In genomic region chr1:99005537-99005942, GRCh38 we compare ENCODE assay signal across 13 cellular contexts. TPM values are rescaled to one million over a fixed set of nuclear protein-coding genes. Genes with fewer than 3 reads are reported as not detected.
DNase-seq lines count a peak whose midpoint lies in the region; ATAC-seq and TF ChIP-seq lines count a peak whose summit lies in the region.
"Had no signal": no experiment of that assay in that cellular context is flagged by ENCODE, and none has a peak within 500 bp of the region (broad histone marks: within the 10 kb centered on the region; RNA-seq: fewer than 3 reads in every experiment).

No MANE protein-coding gene starts in this region.

- no peaks in the 10 kb centered on the region for H3K9me3 Mint-ChIP-seq in activated naive CD8-positive, alpha-beta T cell treated with anti-CD3 and anti-CD28 coated beads, Interleukin-2, amount 10 ng/mL, durations not matched to agents 7 days and 5 days
- H3K9me3 Mint-ChIP-seq in type B pancreatic cell = no peaks in the 10 kb centered on the region

- DNase-seq in left ventricle myocardium inferior = no peak
- no peak for DNase-seq in left ventricle myocardium superior
- no peak for DNase-seq in activated naive CD8-positive, alpha-beta T cell treated with anti-CD3 and anti-CD28 coated beads, Interleukin-2, amount 10 ng/mL, durations not matched to agents 7 days and 5 days
- DNase-seq in iPS-NIHi7 (ENCODE audit: extremely low spot score) = peak; percentile 34
- DNase-seq in type B pancreatic cell (ENCODE audit: extremely low spot score, unreplicated experiment) = no peak
- DNase-seq in NCI-H2107 treated with DMSO at 0.1 percent for 48 hours (lab: John Stamatoyannopoulos, UW; ENCODE audit: unreplicated experiment) = no peak
- DNase-seq in erythroblast (lab: John Stamatoyannopoulos, UW) = no peak
- no peak for DNase-seq in NCI-H187 treated with DMSO at 0.1 percent for 48 hours (lab: John Stamatoyannopoulos, UW)
- DNase-seq: NCI-H226, SIG-M5 had no signal

- H3K4me3 ChIP-seq in left ventricle myocardium inferior = peak overlapping the region; percentile 58

- H3K27ac ChIP-seq in left ventricle myocardium inferior (replicated peaks) = no peak overlapping the region

- POLR2A ChIA-PET in activated naive CD8-positive, alpha-beta T cell treated with anti-CD3 and anti-CD28 coated beads, Interleukin-2, amount 10 ng/mL, durations not matched to agents 7 days and 5 days (lab: Charles Lee) = no interaction called here

- peaks cover 49% of the 10 kb centered on the region for H3K27me3 Mint-ChIP-seq in activated naive CD8-positive, alpha-beta T cell treated with anti-CD3 and anti-CD28 coated beads, Interleukin-2, amount 10 ng/mL, durations not matched to agents 7 days and 5 days
- H3K27me3 Mint-ChIP-seq in type B pancreatic cell = peaks cover 81% of the 10 kb centered on the region

- H3K4me1 Mint-ChIP-seq in activated naive CD8-positive, alpha-beta T cell treated with anti-CD3 and anti-CD28 coated beads, Interleukin-2, amount 10 ng/mL, durations not matched to agents 7 days and 5 days = peaks cover 3% of the 10 kb centered on the region
- peaks cover 4% of the 10 kb centered on the region for H3K4me1 Mint-ChIP-seq in type B pancreatic cell (ENCODE audit: unreplicated experiment)

- H3K4me3 Mint-ChIP-seq in activated naive CD8-positive, alpha-beta T cell treated with anti-CD3 and anti-CD28 coated beads, Interleukin-2, amount 10 ng/mL, durations not matched to agents 7 days and 5 days = peak overlapping the region; percentile 37
- H3K4me3 Mint-ChIP-seq in type B pancreatic cell = peak overlapping the region; percentile 84

- no peaks in the 10 kb centered on the region for H3K9me3 ChIP-seq in left ventricle myocardium inferior (replicated peaks)

- TF ChIP-seq CTCF in left ventricle myocardium inferior (IDR thresholded peaks at IDR 0.05; ENCODE audit: borderline replicate concordance) (no peak), type B pancreatic cell (conservative IDR thresholded peaks at IDR 0.05) (peak; percentile 51)

- no peaks in the 10 kb centered on the region for H3K36me3 Mint-ChIP-seq in activated naive CD8-positive, alpha-beta T cell treated with anti-CD3 and anti-CD28 coated beads, Interleukin-2, amount 10 ng/mL, durations not matched to agents 7 days and 5 days
- no peaks in the 10 kb centered on the region for H3K36me3 Mint-ChIP-seq in type B pancreatic cell

- H3K4me1 ChIP-seq in left ventricle myocardium inferior = peaks cover 17% of the 10 kb centered on the region

- peaks cover 94% of the 10 kb centered on the region for H3K27me3 ChIP-seq in left ventricle myocardium inferior (ENCODE audit: low read depth)

- no peak overlapping the region for H3K27ac Mint-ChIP-seq in activated naive CD8-positive, alpha-beta T cell treated with anti-CD3 and anti-CD28 coated beads, Interleukin-2, amount 10 ng/mL, durations not matched to agents 7 days and 5 days
- no peak overlapping the region for H3K27ac Mint-ChIP-seq in type B pancreatic cell

- TF ChIP-seq POLR2A in erythroblast (IDR thresholded peaks at IDR 0.05; ENCODE audit: low read length) = no peak

- no peak for ATAC-seq in left ventricle myocardium superior
- no peak for ATAC-seq in activated naive CD8-positive, alpha-beta T cell treated with anti-CD3 and anti-CD28 coated beads, Interleukin-2, amount 10 ng/mL, durations not matched to agents 7 days and 5 days (ENCODE audit: low read depth)

- intact Hi-C loops in left ventricle myocardium inferior (cut with micrococcal nuclease) = no loop called here
- intact Hi-C loops in left ventricle myocardium superior (cut with micrococcal nuclease) = no loop called here

- H3K36me3 ChIP-seq in left ventricle myocardium inferior = no peaks in the 10 kb centered on the region

RNA-seq across cellular contexts. Expression of gene PLPPR5, which starts 0.9 kb away (rescaled TPM):
- total RNA-seq in left ventricle myocardium inferior (not detected), left ventricle myocardium superior (not detected), type B pancreatic cell (ENCODE audit: low replicate concordance) (5.9 and 7.1 TPM in 2 replicates)
- not detected for total RNA-seq in activated naive CD8-positive, alpha-beta T cell treated with anti-CD3 and anti-CD28 coated beads, Interleukin-2, amount 10 ng/mL, durations not matched to agents 7 days and 5 days
- total RNA-seq: cardiac septum, mucosa of gallbladder, subcutaneous adipose tissue had no signal
